Comparison of ENCODE assay signal across 26 cellular contexts in the genomic region with DNA sequence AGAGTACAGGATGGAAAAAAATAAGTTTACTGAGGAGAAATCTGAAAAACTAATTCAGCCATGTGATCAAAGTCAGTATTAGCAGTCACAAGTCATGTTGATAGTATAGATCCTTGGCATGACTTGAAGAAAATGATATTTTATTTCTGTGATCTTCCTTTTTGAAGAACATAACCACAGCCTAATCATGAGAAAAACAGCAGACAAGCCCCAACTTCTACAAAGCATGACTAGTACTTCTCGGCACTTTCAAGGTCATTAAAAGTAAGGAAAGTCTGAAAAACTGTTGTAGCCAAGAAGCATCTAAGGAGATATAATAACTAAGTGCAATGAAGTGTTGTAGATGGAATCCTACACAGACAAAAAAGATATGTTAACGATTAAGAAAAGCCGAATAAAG.
DNase-seq lines count a peak whose midpoint lies in the region; ATAC-seq and TF ChIP-seq lines count a peak whose summit lies in the region.
"Had no signal": no experiment of that assay in that cellular context is flagged by ENCODE, and none has a peak within 500 bp of the region (broad histone marks: within the 10 kb centered on the region; RNA-seq: fewer than 3 reads in every experiment).

No MANE protein-coding gene starts in this region.

- H3K27me3 Mint-ChIP-seq in MCF 10A (ENCODE audit: insufficient read depth, unreplicated experiment), result no peaks in the 10 kb centered on the region
- H3K27me3 Mint-ChIP-seq: B cell; CD4-positive, alpha-beta memory T cell; CD4-positive, CD25-positive, alpha-beta regulatory T cell; CD8-positive, alpha-beta memory T cell had no signal

- no peaks in the 10 kb centered on the region for H3K4me1 ChIP-seq in mammary epithelial cell (ENCODE audit: insufficient read depth, low read length)
- peaks cover 7% of the 10 kb centered on the region for H3K4me1 ChIP-seq in foreskin keratinocyte
- no peaks in the 10 kb centered on the region for H3K4me1 ChIP-seq in BE2C
- H3K4me1 ChIP-seq: A549, BLaER1 had no signal

- H3K27me3 ChIP-seq in mammary epithelial cell (ENCODE audit: insufficient read depth, low read length) (no peaks in the 10 kb centered on the region), foreskin keratinocyte (no peaks in the 10 kb centered on the region), BE2C (no peaks in the 10 kb centered on the region)
- H3K27me3 ChIP-seq: BLaER1 had no signal

- peaks cover under 1% of the 10 kb centered on the region for H3K9me3 Mint-ChIP-seq in MCF 10A (ENCODE audit: unreplicated experiment)

- H3K9me3 ChIP-seq in mammary epithelial cell (replicated peaks; ENCODE audit: insufficient read depth, low read length) (no peaks in the 10 kb centered on the region), BE2C (no peaks in the 10 kb centered on the region)
- H3K9me3 ChIP-seq: A549, BLaER1 had no signal

- no peak overlapping the region for H3K9ac ChIP-seq in mammary epithelial cell (ENCODE audit: insufficient read depth, low read length)
- H3K9ac ChIP-seq: BLaER1 had no signal

- peak; percentile 80 for ATAC-seq in foreskin keratinocyte
- no peak for ATAC-seq in HG02678 (IDR thresholded peaks at IDR 0.05; ENCODE audit: unreplicated experiment)
- ATAC-seq: A549, GM12878 had no signal

- no peaks in the 10 kb centered on the region for H3K36me3 Mint-ChIP-seq in MCF 10A (ENCODE audit: insufficient read depth, unreplicated experiment)
- H3K36me3 Mint-ChIP-seq: CD14-positive monocyte; CD4-positive, alpha-beta memory T cell; CD4-positive, CD25-positive, alpha-beta regulatory T cell; CD8-positive, alpha-beta memory T cell had no signal

- POLR2A ChIA-PET in MCF 10A (lab: Yijun Ruan, JAX), result no interaction called here

- H3K27ac Mint-ChIP-seq in MCF 10A (ENCODE audit: low read depth, unreplicated experiment), result no peak overlapping the region
- H3K27ac Mint-ChIP-seq: B cell; CD14-positive monocyte; CD4-positive, alpha-beta memory T cell; CD4-positive, CD25-positive, alpha-beta regulatory T cell; CD8-positive, alpha-beta memory T cell had no signal

- H3K36me3 ChIP-seq in mammary epithelial cell (ENCODE audit: insufficient read depth, low read length) (no peaks in the 10 kb centered on the region), BE2C (no peaks in the 10 kb centered on the region)
- H3K36me3 ChIP-seq: BLaER1 had no signal

- H3K4me3 Mint-ChIP-seq in MCF 10A (ENCODE audit: unreplicated experiment), result no peak overlapping the region
- H3K4me3 Mint-ChIP-seq: B cell; CD14-positive monocyte; CD4-positive, alpha-beta memory T cell; CD4-positive, CD25-positive, alpha-beta regulatory T cell; CD8-positive, alpha-beta memory T cell had no signal

- H3K79me2 ChIP-seq in mammary epithelial cell (ENCODE audit: insufficient read depth, low read length), result no peaks in the 10 kb centered on the region

- no peaks in the 10 kb centered on the region for H3K4me1 Mint-ChIP-seq in MCF 10A (ENCODE audit: insufficient read depth, unreplicated experiment)
- H3K4me1 Mint-ChIP-seq: B cell; CD14-positive monocyte; CD4-positive, alpha-beta memory T cell; CD4-positive, CD25-positive, alpha-beta regulatory T cell; CD8-positive, alpha-beta memory T cell had no signal

- in situ Hi-C loops in mammary epithelial cell (cut with MboI; ENCODE audit: low sequenced_read_pairs in 2 of 2), result no loop called here

- H3K27ac ChIP-seq in mammary epithelial cell (ENCODE audit: insufficient read depth, low read depth, low read length) (no peak overlapping the region), foreskin keratinocyte (no peak overlapping the region)
- H3K27ac ChIP-seq: 22Rv1, A549, BLaER1 had no signal

- DNase-seq in mammary epithelial cell, result peak; percentile 39
- DNase-seq in MCF 10A (ENCODE audit: unreplicated experiment), result no peak
- DNase-seq in epithelial cell of esophagus (ENCODE audit: low read depth), result peak; percentile 55
- DNase-seq in foreskin keratinocyte, result peak; percentile 24 to 71
- DNase-seq in BE2C, result no peak
- DNase-seq in medulla oblongata (ENCODE audit: extremely low spot score), result no peak
- DNase-seq: AML-193; C1 segment of cervical spinal cord; CD4-positive, alpha-beta memory T cell; CD4-positive, CD25-positive, alpha-beta regulatory T cell; CD8-positive, alpha-beta memory T cell; COR-L47; DMS 273 treated with DMSO at 0.1 percent for 48 hours; DMS153; DMS53; DMS79; DND-41; EL; GDM1 had no signal

- 88% methylated on average over 3 of the region's 3 CpGs for WGBS in mammary epithelial cell (ENCODE audit: low coverage, missing lambda C conversion rate)

- BruUV-seq in mammary epithelial cell (replicated peaks; lab: Mats Ljungman, UMichigan) (no TSS peak), MCF 10A (replicated peaks; lab: Mats Ljungman, UMichigan) (no TSS peak)

- H2AFZ ChIP-seq in mammary epithelial cell (ENCODE audit: low read depth, low read length), result no peak overlapping the region

- H3K4me2 ChIP-seq in mammary epithelial cell (ENCODE audit: insufficient read depth, low read depth, low read length), result no peak overlapping the region
- H3K4me2 ChIP-seq: A549, BLaER1 had no signal

- intact Hi-C loops in mammary epithelial cell (cut with micrococcal nuclease), result no loop called here
- intact Hi-C loops in MCF 10A (cut with micrococcal nuclease), result no loop called here

- no peaks in the 10 kb centered on the region for H4K20me1 ChIP-seq in mammary epithelial cell (ENCODE audit: insufficient read depth, low read length)
- H4K20me1 ChIP-seq: BLaER1 had no signal

- no peak for TF ChIP-seq CTCF in mammary epithelial cell (conservative IDR thresholded peaks at IDR 0.05 in 1 of 2, IDR thresholded peaks at IDR 0.05 in 1 of 2; ENCODE audit: extremely low read depth in 1 of 2, insufficient read depth in 1 of 2, low read depth in 1 of 2, low read length in 2 of 2)
- TF ChIP-seq CTCF in MCF 10A (IDR thresholded peaks at IDR 0.05; ENCODE audit: unreplicated experiment), result no peak
- no peak for TF ChIP-seq CTCF in epithelial cell of esophagus (IDR thresholded peaks at IDR 0.05; ENCODE audit: insufficient read depth, low read depth, low read length, missing control alignments)
- TF ChIP-seq CTCF in foreskin keratinocyte (conservative IDR thresholded peaks at IDR 0.05), result no peak
- no peak for TF ChIP-seq CTCF in BE2C (IDR thresholded peaks at IDR 0.05; ENCODE audit: low read depth, low read length)

- dilution Hi-C loops in mammary epithelial cell (cut with HindIII; ENCODE audit: low sequenced_read_pairs), result no loop called here

- H3K4me3 ChIP-seq in mammary epithelial cell (replicated peaks in 1 of 3; ENCODE audit: insufficient read depth in 1 of 3, low read depth in 2 of 3, low read length in 3 of 3) (no peak overlapping the region), epithelial cell of esophagus (ENCODE audit: low read length) (no peak overlapping the region), BE2C (ENCODE audit: low read depth, low read length) (no peak overlapping the region)
- H3K4me3 ChIP-seq: A549, BLaER1, GM12878 had no signal

- CTCF ChIA-PET in mammary epithelial cell (lab: Charles Lee; ENCODE audit: low non-redundant PET), result interaction anchor here (0.7 kb wide), 1 partner anchor 96 kb away, joined by 3 read pairs; no protein-coding TSS in a partner anchor
- CTCF ChIA-PET in MCF 10A (lab: Yijun Ruan, JAX), result no interaction called here

Comparison
In these comparisons a context has a peak if more than half of its experiments do, and no peak if none do; other contexts are left out.
1. DNase-seq: peak in mammary epithelial cell (single experiment), epithelial cell of esophagus (single experiment) and foreskin keratinocyte (2 of 2); none in MCF 10A (single experiment), BE2C (single experiment) and medulla oblongata (single experiment).